ENCODE assay signal across 23 cellular contexts in the genomic region with DNA sequence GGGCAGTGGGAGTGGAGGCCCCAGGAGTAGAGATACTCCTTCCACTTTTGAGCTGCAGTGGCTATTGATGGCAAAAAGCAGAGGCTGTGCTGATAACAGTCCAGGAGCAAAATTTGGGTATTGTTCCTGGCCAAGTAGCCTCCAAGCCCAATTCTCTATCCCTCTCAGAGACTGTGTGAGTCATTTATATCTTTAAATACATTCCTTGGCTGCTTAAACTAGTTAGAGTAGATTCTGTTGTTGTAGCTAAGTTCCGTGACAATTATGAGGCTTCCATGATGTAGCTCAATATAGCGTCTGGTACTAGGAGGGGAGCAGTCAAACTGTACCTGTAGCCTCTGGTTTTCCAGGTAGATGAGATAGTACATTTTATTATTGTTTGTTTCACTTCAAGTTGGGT. TPM values are rescaled to one million over a fixed set of nuclear protein-coding genes. Genes with fewer than 3 reads are reported as not detected.
"Had no signal": no experiment of that assay in that cellular context is flagged by ENCODE, and none has a peak within 500 bp of the region (broad histone marks: within the 10 kb centered on the region; RNA-seq: fewer than 3 reads in every experiment).

No MANE protein-coding gene starts in this region.

- H3K27ac Mint-ChIP-seq: activated CD8-positive, alpha-beta T cell treated with anti-CD3 and anti-CD28 coated beads for 36 hours; activated naive CD8-positive, alpha-beta T cell treated with anti-CD3 and anti-CD28 coated beads for 36 hours; activated T-helper 17 cell treated with anti-CD3 and anti-CD28 coated beads, Interleukin-2, amount 50 U/mL, for 72 hours; brain; endodermal cell; nephron progenitor cell; progenitor cell of endocrine pancreas; T-helper 2 cell treated with Interferon-gamma antibody and Interleukin-4, amounts not matched to agents 5 μg/mL and 100 μg/mL, for 36 hours had no signal

- H3K4me1 ChIP-seq: colonic mucosa, gastroesophageal sphincter, heart left ventricle, left ventricle myocardium inferior, tibial nerve, uterus had no signal

- H3K4me3 Mint-ChIP-seq: activated CD8-positive, alpha-beta T cell treated with anti-CD3 and anti-CD28 coated beads for 36 hours; activated naive CD8-positive, alpha-beta T cell treated with anti-CD3 and anti-CD28 coated beads for 36 hours; activated T-helper 17 cell treated with anti-CD3 and anti-CD28 coated beads, Interleukin-2, amount 50 U/mL, for 72 hours; brain; central memory CD8-positive, alpha-beta T cell; endodermal cell; nephron progenitor cell; T-helper 2 cell treated with Interferon-gamma antibody and Interleukin-4, amounts not matched to agents 5 μg/mL and 100 μg/mL, for 36 hours had no signal

- H3K36me3 ChIP-seq: colonic mucosa, gastroesophageal sphincter, heart left ventricle, left ventricle myocardium inferior, tibial nerve, uterus had no signal

- H3K9me3 ChIP-seq: colonic mucosa, gastroesophageal sphincter, heart left ventricle, left ventricle myocardium inferior, tibial nerve, uterus had no signal

- DNase-seq: activated CD4-positive, alpha-beta T cell treated with anti-CD3 and anti-CD28 coated beads for 48 hours; activated CD8-positive, alpha-beta T cell treated with anti-CD3 and anti-CD28 coated beads for 36 hours; activated naive CD4-positive, alpha-beta T cell; activated naive CD8-positive, alpha-beta T cell treated with anti-CD3 and anti-CD28 coated beads for 36 hours; activated T-cell treated with anti-CD3 and anti-CD28 coated beads, Interleukin-2, amount 50 U/mL, for 1 hour; amygdala; colonic mucosa; endodermal cell; heart left ventricle; left ventricle myocardium inferior; nephron progenitor cell; stimulated activated naive CD8-positive, alpha-beta T cell treated with anti-CD3 and anti-CD28 coated beads, Interleukin-15, Interleukin-2, amounts not matched to agents 100 U/mL and 50 U/mL, for 24 hours; substantia nigra; uterus had no signal

- H3K27me3 Mint-ChIP-seq: activated CD8-positive, alpha-beta T cell treated with anti-CD3 and anti-CD28 coated beads for 36 hours; activated naive CD8-positive, alpha-beta T cell treated with anti-CD3 and anti-CD28 coated beads for 36 hours; activated T-helper 17 cell treated with anti-CD3 and anti-CD28 coated beads, Interleukin-2, amount 50 U/mL, for 72 hours; central memory CD8-positive, alpha-beta T cell; progenitor cell of endocrine pancreas had no signal

- ATAC-seq: activated CD8-positive, alpha-beta T cell treated with anti-CD3 and anti-CD28 coated beads for 36 hours; activated T-helper 17 cell treated with anti-CD3 and anti-CD28 coated beads, Interleukin-2, amount 50 U/mL, for 72 hours; gastroesophageal sphincter; heart left ventricle; stimulated activated naive CD8-positive, alpha-beta T cell treated with anti-CD3 and anti-CD28 coated beads, Interleukin-15, Interleukin-2, amounts not matched to agents 100 U/mL and 50 U/mL, for 24 hours had no signal

- H3K4me1 Mint-ChIP-seq: activated T-helper 17 cell treated with anti-CD3 and anti-CD28 coated beads, Interleukin-2, amount 50 U/mL, for 72 hours; brain; central memory CD8-positive, alpha-beta T cell had no signal

- H3K27ac ChIP-seq: colonic mucosa, gastroesophageal sphincter, heart left ventricle, left ventricle myocardium inferior, tibial nerve, uterus had no signal

- H3K27me3 ChIP-seq: colonic mucosa, gastroesophageal sphincter, heart left ventricle, tibial nerve, uterus had no signal

- H3K36me3 Mint-ChIP-seq: activated naive CD8-positive, alpha-beta T cell treated with anti-CD3 and anti-CD28 coated beads for 36 hours; brain had no signal

- H3K4me3 ChIP-seq: colonic mucosa, gastroesophageal sphincter, heart left ventricle, left ventricle myocardium inferior, tibial nerve, uterus had no signal

- H3K9me3 Mint-ChIP-seq: activated CD8-positive, alpha-beta T cell treated with anti-CD3 and anti-CD28 coated beads for 36 hours; activated naive CD8-positive, alpha-beta T cell treated with anti-CD3 and anti-CD28 coated beads for 36 hours; activated T-helper 17 cell treated with anti-CD3 and anti-CD28 coated beads, Interleukin-2, amount 50 U/mL, for 72 hours; brain; central memory CD8-positive, alpha-beta T cell; endodermal cell; nephron progenitor cell; T-helper 2 cell treated with Interferon-gamma antibody and Interleukin-4, amounts not matched to agents 5 μg/mL and 100 μg/mL, for 36 hours had no signal

RNA-seq across cellular contexts. Expression of gene SPNS3, which starts 47.3 kb away (rescaled TPM):
- total RNA-seq: endodermal cell, gastroesophageal sphincter, myocyte, progenitor cell of endocrine pancreas, skeletal muscle tissue had no signal
